In genomic region chr5:44807269-44807668, GRCh38 we compare ENCODE assay signal across 14 cellular contexts. TPM values are rescaled to one million over a fixed set of nuclear protein-coding genes. Genes with fewer than 3 reads are reported as not detected.
DNase-seq lines count a peak whose midpoint lies in the region; ATAC-seq and TF ChIP-seq lines count a peak whose summit lies in the region.
"Had no signal": no experiment of that assay in that cellular context is flagged by ENCODE, and none has a peak within 500 bp of the region (broad histone marks: within the 10 kb centered on the region; RNA-seq: fewer than 3 reads in every experiment).

No MANE protein-coding gene starts in this region.

- DNase-seq in NCI-H2227 treated with DMSO at 0.1 percent for 48 hours (lab: John Stamatoyannopoulos, UW): peak; percentile 2
- DNase-seq in NCI-H2227 (lab: John Stamatoyannopoulos, UW; ENCODE audit: unreplicated experiment): no peak
- peak; percentile 38 for DNase-seq in NCI-H226
- no peak for DNase-seq in neural crest cell (ENCODE audit: low read depth, low spot score)
- no peak for DNase-seq in NCI-H524 treated with DMSO at 0.1 percent for 48 hours (lab: John Stamatoyannopoulos, UW)
- no peak for DNase-seq in stimulated activated naive CD8-positive, alpha-beta T cell treated with anti-CD3 and anti-CD28 coated beads, Interleukin-15, Interleukin-2, amounts not matched to agents 100 U/mL and 50 U/mL, for 24 hours
- no peak for DNase-seq in activated T-cell treated with anti-CD3 and anti-CD28 coated beads, Interleukin-2, amount 50 U/mL, for 4 hours
- DNase-seq: body of pancreas; NCI-H1436; NK-92 treated with Interleukin-12 subunit alpha and Interleukin-12 subunit beta, amount 100 ng/mL, for 24 hours; occipital lobe; stimulated activated naive CD4-positive, alpha-beta T cell had no signal

- no peak for ATAC-seq in stimulated activated naive CD8-positive, alpha-beta T cell treated with anti-CD3 and anti-CD28 coated beads, Interleukin-15, Interleukin-2, amounts not matched to agents 100 U/mL and 50 U/mL, for 24 hours
- ATAC-seq in activated T-cell treated with anti-CD3 and anti-CD28 coated beads, Interleukin-2, amount 50 U/mL, for 4 hours: no peak
- ATAC-seq: body of pancreas had no signal

- no peaks in the 10 kb centered on the region for H3K9me3 Mint-ChIP-seq in brain
- no peaks in the 10 kb centered on the region for H3K9me3 Mint-ChIP-seq in neural crest cell
- H3K9me3 Mint-ChIP-seq in activated T-cell treated with anti-CD3 and anti-CD28 coated beads, Interleukin-2, amount 50 U/mL, for 4 hours: no peaks in the 10 kb centered on the region
- H3K9me3 Mint-ChIP-seq: memory B cell had no signal

- H3K27me3 Mint-ChIP-seq in brain: peaks cover 10% of the 10 kb centered on the region
- no peaks in the 10 kb centered on the region for H3K27me3 Mint-ChIP-seq in neural crest cell (ENCODE audit: low read depth)
- peaks cover 2% of the 10 kb centered on the region for H3K27me3 Mint-ChIP-seq in activated T-cell treated with anti-CD3 and anti-CD28 coated beads, Interleukin-2, amount 50 U/mL, for 4 hours (ENCODE audit: low read depth)
- H3K27me3 Mint-ChIP-seq: memory B cell had no signal

- H3K4me3 Mint-ChIP-seq in brain (peak overlapping the region; percentile 99 to 100 (median 100)), neural crest cell (peak overlapping the region; percentile 59)
- H3K4me3 Mint-ChIP-seq in activated T-cell treated with anti-CD3 and anti-CD28 coated beads, Interleukin-2, amount 50 U/mL, for 4 hours: no peak overlapping the region
- H3K4me3 Mint-ChIP-seq: memory B cell had no signal

- H3K36me3 Mint-ChIP-seq in brain (peaks cover 12% of the 10 kb centered on the region), neural crest cell (ENCODE audit: low read depth) (no peaks in the 10 kb centered on the region)
- H3K36me3 Mint-ChIP-seq in activated T-cell treated with anti-CD3 and anti-CD28 coated beads, Interleukin-2, amount 50 U/mL, for 4 hours (ENCODE audit: insufficient read depth): peaks cover 8% of the 10 kb centered on the region
- H3K36me3 Mint-ChIP-seq: memory B cell had no signal

- TF ChIP-seq CTCF in brain (conservative IDR thresholded peaks at IDR 0.05) (no peak), neural crest cell (conservative IDR thresholded peaks at IDR 0.05) (no peak)

- H3K27ac Mint-ChIP-seq in brain: peak overlapping the region in 2 of 5 experiments; percentile 8 to 31
- no peak overlapping the region for H3K27ac Mint-ChIP-seq in neural crest cell (ENCODE audit: unreplicated experiment)
- H3K27ac Mint-ChIP-seq: memory B cell had no signal

- H3K4me1 Mint-ChIP-seq in brain: peaks cover 53% of the 10 kb centered on the region
- H3K4me1 Mint-ChIP-seq in neural crest cell: peaks cover 32% of the 10 kb centered on the region
- H3K4me1 Mint-ChIP-seq in activated T-cell treated with anti-CD3 and anti-CD28 coated beads, Interleukin-2, amount 50 U/mL, for 4 hours (ENCODE audit: low read depth): peaks cover 24% of the 10 kb centered on the region

RNA-seq across cellular contexts. Expression of gene MRPS30, which starts 1.5 kb away (rescaled TPM):
- polyA plus RNA-seq in brain (ENCODE audit: insufficient read depth, low read depth, low replicate concordance): 27.2 TPM
- 52.2 and 54.1 TPM in 2 replicates for total RNA-seq in neural crest cell
- total RNA-seq in activated T-cell treated with anti-CD3 and anti-CD28 coated beads, Interleukin-2, amount 50 U/mL, for 4 hours: 10 to 100 TPM; 72.6 to 85.8 (median 85.7) TPM

Comparison
In these comparisons a context has a peak if more than half of its experiments do, and no peak if none do; other contexts are left out.
1. DNase-seq: peak in NCI-H2227 treated with DMSO at 0.1 percent for 48 hours (single experiment) and NCI-H226 (single experiment); none in NCI-H2227 (single experiment), neural crest cell (single experiment), NCI-H524 treated with DMSO at 0.1 percent for 48 hours (single experiment), stimulated activated naive CD8-positive, alpha-beta T cell treated with anti-CD3 and anti-CD28 coated beads, Interleukin-15, Interleukin-2, amounts not matched to agents 100 U/mL and 50 U/mL, for 24 hours (single experiment) and activated T-cell treated with anti-CD3 and anti-CD28 coated beads, Interleukin-2, amount 50 U/mL, for 4 hours (single experiment).